Comparison of ENCODE assay signal across 9 cellular contexts in the genomic region with DNA sequence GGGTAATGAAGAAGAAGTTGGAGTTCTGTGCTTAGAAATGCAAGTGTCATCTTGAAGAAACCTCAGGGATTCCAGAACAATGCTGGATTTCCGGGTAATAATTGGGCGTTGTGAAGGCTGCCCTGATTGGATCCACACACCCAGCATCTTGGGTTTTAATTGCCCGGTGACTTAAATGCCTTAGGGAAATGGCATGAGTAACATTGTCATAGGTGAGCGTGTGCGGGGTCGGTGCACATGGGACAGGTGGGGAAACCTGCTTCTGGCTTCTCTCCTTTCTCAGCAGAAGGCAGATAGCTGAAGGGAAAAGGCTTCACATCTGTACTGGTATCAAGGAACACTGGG. TPM values are rescaled to one million over a fixed set of nuclear protein-coding genes. Genes with fewer than 3 reads are reported as not detected.
DNase-seq lines count a peak whose midpoint lies in the region; ATAC-seq and TF ChIP-seq lines count a peak whose summit lies in the region.
"Had no signal": no experiment of that assay in that cellular context is flagged by ENCODE, and none has a peak within 500 bp of the region (broad histone marks: within the 10 kb centered on the region; RNA-seq: fewer than 3 reads in every experiment).

No MANE protein-coding gene starts in this region.

- H3K36me3 Mint-ChIP-seq in stimulated activated memory B cell treated with anti-CD40 and anti-IgM and Interleukin-4, amounts not matched to agents 10 μg/mL and 1 μg/mL and 100 μg/mL, for 72 hours, result no peaks in the 10 kb centered on the region
- H3K36me3 Mint-ChIP-seq: natural killer cell treated with Interleukin-12 subunit alpha and Interleukin-12 subunit beta and Interleukin-15 and Interleukin-18, amount 100 ng/mL, for 72 hours had no signal

- peak overlapping the region; percentile 75 for H3K27ac Mint-ChIP-seq in stimulated activated memory B cell treated with anti-CD40 and anti-IgM and Interleukin-4, amounts not matched to agents 10 μg/mL and 1 μg/mL and 100 μg/mL, for 72 hours

- peak overlapping the region; percentile 91 for H3K27ac ChIP-seq in GM23248
- H3K27ac ChIP-seq in RWPE2 (ENCODE audit: poor library complexity, severe bottlenecking), result peak overlapping the region; percentile 87
- H3K27ac ChIP-seq in foreskin keratinocyte, result peak overlapping the region; percentile 8
- no peak overlapping the region for H3K27ac ChIP-seq in MM.1S (ENCODE audit: low read length)

- H3K27me3 ChIP-seq in GM23248 (replicated peaks; ENCODE audit: insufficient read depth), result no peaks in the 10 kb centered on the region
- H3K27me3 ChIP-seq in RWPE2 (ENCODE audit: insufficient read depth, poor library complexity, severe bottlenecking), result no peaks in the 10 kb centered on the region
- no peaks in the 10 kb centered on the region for H3K27me3 ChIP-seq in foreskin keratinocyte
- H3K27me3 ChIP-seq in MM.1S (replicated peaks; ENCODE audit: insufficient read depth, low read length), result no peaks in the 10 kb centered on the region

- H3K79me2 ChIP-seq in GM23248 (ENCODE audit: insufficient read depth) (no peaks in the 10 kb centered on the region), MM.1S (ENCODE audit: low read length) (no peaks in the 10 kb centered on the region)

- peak overlapping the region; percentile 70 for H2AFZ ChIP-seq in GM23248
- H2AFZ ChIP-seq in MM.1S (ENCODE audit: low read length), result no peak overlapping the region

- H3K27me3 Mint-ChIP-seq in stimulated activated memory B cell treated with anti-CD40 and anti-IgM and Interleukin-4, amounts not matched to agents 10 μg/mL and 1 μg/mL and 100 μg/mL, for 72 hours, result no peaks in the 10 kb centered on the region

- peak overlapping the region; percentile 54 for H3K4me3 ChIP-seq in GM23248
- no peak overlapping the region for H3K4me3 ChIP-seq in RWPE2 (ENCODE audit: severe bottlenecking)
- no peak overlapping the region for H3K4me3 ChIP-seq in foreskin fibroblast (ENCODE audit: low read depth in 1 of 2, low read length in 2 of 2)
- H3K4me3 ChIP-seq in MM.1S (ENCODE audit: low read length), result no peak overlapping the region

- H3K4me3 Mint-ChIP-seq in stimulated activated memory B cell treated with anti-CD40 and anti-IgM and Interleukin-4, amounts not matched to agents 10 μg/mL and 1 μg/mL and 100 μg/mL, for 72 hours, result peak overlapping the region; percentile 35

- TF ChIP-seq CTCF in RWPE2 (IDR thresholded peaks at IDR 0.05; ENCODE audit: poor library complexity, severe bottlenecking) (no peak), foreskin keratinocyte (conservative IDR thresholded peaks at IDR 0.05) (no peak), foreskin fibroblast (IDR thresholded peaks at IDR 0.05; ENCODE audit: low read depth, low read length) (no peak), MM.1S (IDR thresholded peaks at IDR 0.05; ENCODE audit: low read length) (no peak)

- H4K20me1 ChIP-seq in GM23248 (ENCODE audit: insufficient read depth) (no peaks in the 10 kb centered on the region), MM.1S (ENCODE audit: insufficient read depth, low read length) (no peaks in the 10 kb centered on the region)

- in situ Hi-C loops in GM23248 (cut with MboI), result no loop called here

- no peaks in the 10 kb centered on the region for H3K36me3 ChIP-seq in GM23248 (ENCODE audit: low read depth)
- no peaks in the 10 kb centered on the region for H3K36me3 ChIP-seq in RWPE2 (ENCODE audit: low read depth)
- H3K36me3 ChIP-seq in MM.1S (replicated peaks; ENCODE audit: insufficient read depth, low read length), result no peaks in the 10 kb centered on the region

- DNase-seq in GM23248, result no peak
- DNase-seq in RWPE2 (ENCODE audit: low spot score), result no peak
- DNase-seq in foreskin keratinocyte, result no peak
- DNase-seq in foreskin fibroblast, result no peak
- no peak for DNase-seq in stimulated activated CD4-positive, alpha-beta T cell treated with anti-CD3 and anti-CD28 coated beads, Interleukin-2, amount 100 ng/mL, for 48 hours
- DNase-seq in MM.1S, result no peak
- DNase-seq: hippocampal formation had no signal

- H3F3A ChIP-seq in GM23248 (ENCODE audit: insufficient read depth) (peaks cover 18% of the 10 kb centered on the region; the same call in 1 of the 2 replicates), MM.1S (ENCODE audit: insufficient read depth, low read length) (no peaks in the 10 kb centered on the region)

- H3K4me2 ChIP-seq in GM23248 (ENCODE audit: unreplicated experiment) (peak overlapping the region; percentile 43), MM.1S (ENCODE audit: low read depth, low read length) (no peak overlapping the region)

- H3K9me2 ChIP-seq in GM23248 (ENCODE audit: insufficient read depth) (no peaks in the 10 kb centered on the region), MM.1S (replicated peaks; ENCODE audit: insufficient read depth, low read length) (no peaks in the 10 kb centered on the region)

- peaks cover 22% of the 10 kb centered on the region for H3K4me1 Mint-ChIP-seq in stimulated activated memory B cell treated with anti-CD40 and anti-IgM and Interleukin-4, amounts not matched to agents 10 μg/mL and 1 μg/mL and 100 μg/mL, for 72 hours

- no peaks in the 10 kb centered on the region for H3K9me3 Mint-ChIP-seq in stimulated activated memory B cell treated with anti-CD40 and anti-IgM and Interleukin-4, amounts not matched to agents 10 μg/mL and 1 μg/mL and 100 μg/mL, for 72 hours
- H3K9me3 Mint-ChIP-seq: natural killer cell treated with Interleukin-12 subunit alpha and Interleukin-12 subunit beta and Interleukin-15 and Interleukin-18, amount 100 ng/mL, for 72 hours had no signal

- H3K9ac ChIP-seq in GM23248 (peak overlapping the region; percentile 81), MM.1S (ENCODE audit: low read length) (no peak overlapping the region)

- 33 to 41% methylated on average over 6 of the region's 6 CpGs for WGBS in GM23248 (ENCODE audit: low coverage in 1 of 2, low lambda C conversion rate in 2 of 2, missing lambda C conversion rate in 2 of 2), 2 experiments

- ATAC-seq in RWPE2 (ENCODE audit: low read depth) (no peak), foreskin keratinocyte (no peak)
- ATAC-seq in stimulated activated memory B cell treated with anti-CD40 and anti-IgM and Interleukin-4, amounts not matched to agents 10 μg/mL and 1 μg/mL and 100 μg/mL, for 72 hours, result peak; percentile 28

- H3K9me3 ChIP-seq in GM23248 (ENCODE audit: low read depth), result no peaks in the 10 kb centered on the region
- H3K9me3 ChIP-seq in RWPE2 (ENCODE audit: severe bottlenecking), result no peaks in the 10 kb centered on the region
- H3K9me3 ChIP-seq in MM.1S (replicated peaks; ENCODE audit: insufficient read depth, low read length), result no peaks in the 10 kb centered on the region

- H3K4me1 ChIP-seq in GM23248 (ENCODE audit: insufficient read depth), result peaks cover 16% of the 10 kb centered on the region
- H3K4me1 ChIP-seq in RWPE2 (ENCODE audit: insufficient read depth, poor library complexity, severe bottlenecking), result peaks cover 14% of the 10 kb centered on the region
- H3K4me1 ChIP-seq in foreskin keratinocyte, result no peaks in the 10 kb centered on the region
- no peaks in the 10 kb centered on the region for H3K4me1 ChIP-seq in MM.1S (ENCODE audit: low read length)

RNA-seq across cellular contexts. Expression of gene CAMK1D, which starts 15.2 kb away (rescaled TPM):
- total RNA-seq in GM23248 (2014; rRNA removed; shearing (Covaris generic)), result 0.13 and 0.22 TPM in 2 replicates
- polyA plus RNA-seq in GM23248 (2016; fragmentation: Nextera tagmentation; extraction: Ambion mirVana) (0.23 and 0.55 TPM in 2 replicates), foreskin keratinocyte (0.26 and 0.46 TPM in 2 replicates)
- 0.53 and 0.75 TPM in 2 replicates for total RNA-seq in foreskin keratinocyte
